ENCODE assay signal across 33 cellular contexts in genomic region chr14:28272270-28272669, GRCh38.
DNase-seq lines count a peak whose midpoint lies in the region; ATAC-seq, FAIRE-seq and TF ChIP-seq lines count a peak whose summit lies in the region.
"Had no signal": no experiment of that assay in that cellular context is flagged by ENCODE, and none has a peak within 500 bp of the region (broad histone marks: within the 10 kb centered on the region; RNA-seq: fewer than 3 reads in every experiment).

No MANE protein-coding gene starts in this region.

- TF ChIP-seq RAD21 in liver (IDR thresholded peaks at IDR 0.05) = no peak
- no peak for TF ChIP-seq RAD21 in HepG2 (CRISPR knock-in tag; IDR thresholded peaks at IDR 0.05)

- H3K79me2 ChIP-seq in HepG2 (ENCODE audit: insufficient read depth, low read length) = no peaks in the 10 kb centered on the region

- DNase-seq in HepG2 (ENCODE audit: low spot score) (no peak), left lobe of liver (ENCODE audit: low spot score) (peak; percentile 67), right lobe of liver (peak in 1 of 3 donors; percentile 63), GM19240 (ENCODE audit: insufficient read length, low spot score) (no peak), uterus (no peak)
- DNase-seq: 8988T; ACHN; AML-193; BE2C; C1 segment of cervical spinal cord; Caco-2; Calu3; CD4-positive, alpha-beta memory T cell; CD4-positive, alpha-beta T cell; CD4-positive, CD25-positive, alpha-beta regulatory T cell; CD8-positive, alpha-beta memory T cell; CD8-positive, alpha-beta T cell; COR-L47; DMS 273 treated with DMSO at 0.1 percent for 48 hours; DMS153; DMS53; DMS79; DMS79 treated with DMSO at 0.1 percent for 48 hours; DND-41; EL had no signal

- H4K20me1 ChIP-seq in HepG2 (ENCODE audit: insufficient read depth, low read length) = no peaks in the 10 kb centered on the region
- H4K20me1 ChIP-seq: BLaER1; BLaER1 treated with 17β-estradiol and CSF1 and Interleukin-3, amounts not matched to agents 10 nM and 100 nM had no signal

- no peak for TF ChIP-seq POLR2A in HepG2 (IDR thresholded peaks at IDR 0.05; ENCODE audit: insufficient read depth in 1 of 2, low read depth in 2 of 2, low read length in 2 of 2)
- TF ChIP-seq POLR2A in right lobe of liver (IDR thresholded peaks at IDR 0.05) = no peak
- TF ChIP-seq POLR2A in uterus (IDR thresholded peaks at IDR 0.05) = no peak

- ATAC-seq in HepG2 (no peak), left lobe of liver (peak; percentile 99), right lobe of liver (peak; percentile 57 to 92 (median 77))
- ATAC-seq: A549; CD8-positive, alpha-beta T cell had no signal

- no peak for TF ChIP-seq EP300 in HepG2 (IDR thresholded peaks at IDR 0.05; ENCODE audit: low read depth in 2 of 2, low read length in 2 of 2)
- TF ChIP-seq EP300 in HepG2 (CRISPR knock-in tag; IDR thresholded peaks at IDR 0.05; ENCODE audit: borderline replicate concordance) = no peak

- H3K9ac ChIP-seq in liver (ENCODE audit: low read depth in 1 of 2, low read length in 2 of 2) = no peak overlapping the region
- H3K9ac ChIP-seq in HepG2 (ENCODE audit: insufficient read depth, low read depth, low read length) = no peak overlapping the region
- H3K9ac ChIP-seq: BLaER1; BLaER1 treated with 17β-estradiol and CSF1 and Interleukin-3, amounts not matched to agents 10 nM and 100 nM had no signal

- H3K27ac ChIP-seq in liver (ENCODE audit: low read depth in 1 of 2, low read length in 2 of 2) = no peak overlapping the region
- H3K27ac ChIP-seq in HepG2 (ENCODE audit: extremely low read length, insufficient read depth, low read length) = no peak overlapping the region
- H3K27ac ChIP-seq in right lobe of liver = no peak overlapping the region
- no peak overlapping the region for H3K27ac ChIP-seq in uterus
- H3K27ac ChIP-seq: 22Rv1; A549; BLaER1; BLaER1 treated with 17β-estradiol and CSF1 and Interleukin-3, amounts not matched to agents 10 nM and 100 nM; C4-2B had no signal

- H3K4me1 ChIP-seq in liver (ENCODE audit: control insufficient read depth in 4 of 4, insufficient read depth in 4 of 4, low read length in 3 of 4) = peaks cover 0 to 2% (median 0%) of the 10 kb centered on the region in 4 donors
- no peaks in the 10 kb centered on the region for H3K4me1 ChIP-seq in HepG2 (ENCODE audit: insufficient read depth, low read length)
- peaks cover 0 to 6% (median 0%) of the 10 kb centered on the region in 4 donors for H3K4me1 ChIP-seq in right lobe of liver
- H3K4me1 ChIP-seq in uterus = no peaks in the 10 kb centered on the region
- H3K4me1 ChIP-seq: A549; BE2C; BLaER1; BLaER1 treated with 17β-estradiol and CSF1 and Interleukin-3, amounts not matched to agents 10 nM and 100 nM; Caco-2 had no signal

- TF ChIP-seq CTCF in liver (IDR thresholded peaks at IDR 0.05; ENCODE audit: low read depth, low read length, missing input control) (no peak), HepG2 (CRISPR knock-in tag; IDR thresholded peaks at IDR 0.05) (no peak), right lobe of liver (IDR thresholded peaks at IDR 0.05) (no peak), uterus (IDR thresholded peaks at IDR 0.05) (no peak)

- POLR2A ChIA-PET in HepG2 (lab: Yijun Ruan, JAX) = no interaction called here

- 87% methylated on average over 1 of the region's 1 CpG for WGBS in liver
- WGBS in HepG2 (ENCODE audit: low lambda C conversion rate) = 0% methylated on average over 1 of the region's 1 CpG
- WGBS in right lobe of liver (ENCODE audit: insufficient coverage, low coverage, low lambda C conversion rate, missing lambda C conversion rate) = 88% methylated on average over 1 of the region's 1 CpG

- BruUV-seq in HepG2 (replicated peaks; lab: Mats Ljungman, UMichigan) = no TSS peak

- H3K27me3 ChIP-seq in liver (ENCODE audit: control insufficient read depth in 4 of 4, insufficient read depth in 4 of 4, low read length in 3 of 4) (no peaks in the 10 kb centered on the region), HepG2 (ENCODE audit: control insufficient read depth in 1 of 2, insufficient read depth in 2 of 2, low read length in 2 of 2) (no peaks in the 10 kb centered on the region), right lobe of liver (no peaks in the 10 kb centered on the region), uterus (no peaks in the 10 kb centered on the region)
- H3K27me3 ChIP-seq: BE2C; BLaER1; BLaER1 treated with 17β-estradiol and CSF1 and Interleukin-3, amounts not matched to agents 10 nM and 100 nM had no signal

- CTCF ChIA-PET in HepG2 (lab: Yijun Ruan, JAX; ENCODE audit: low intra/inter-chr PET ratio, low total read pairs) = no interaction called here

- no peak for FAIRE-seq in HepG2 (lab: Jason Lieb, UNC)
- FAIRE-seq: A204.1, A549, D721Med had no signal

- no peak overlapping the region for H3K4me2 ChIP-seq in HepG2 (ENCODE audit: low read depth, low read length)
- H3K4me2 ChIP-seq: A549; BLaER1; BLaER1 treated with 17β-estradiol and CSF1 and Interleukin-3, amounts not matched to agents 10 nM and 100 nM had no signal

- H3K9me3 ChIP-seq in liver (ENCODE audit: control insufficient read depth in 4 of 4, low read length in 3 of 4) = no peaks in the 10 kb centered on the region
- peaks cover 94% of the 10 kb centered on the region for H3K9me3 ChIP-seq in HepG2 (ENCODE audit: low read length)
- no peaks in the 10 kb centered on the region for H3K9me3 ChIP-seq in right lobe of liver
- H3K9me3 ChIP-seq in uterus = no peaks in the 10 kb centered on the region
- H3K9me3 ChIP-seq: A549, BE2C, BLaER1, Caco-2 had no signal

- no peak overlapping the region for H3K4me3 ChIP-seq in liver (ENCODE audit: low read depth in 1 of 3, low read length in 3 of 3)
- no peak overlapping the region for H3K4me3 ChIP-seq in HepG2 (replicated peaks in 1 of 3; ENCODE audit: insufficient read depth in 1 of 3, low read depth in 2 of 3, low read length in 3 of 3)
- H3K4me3 ChIP-seq in right lobe of liver = no peak overlapping the region
- H3K4me3 ChIP-seq in uterus = no peak overlapping the region
- H3K4me3 ChIP-seq: A549; BLaER1; BLaER1 treated with 17β-estradiol and CSF1 and Interleukin-3, amounts not matched to agents 10 nM and 100 nM had no signal

- intact Hi-C loops in HepG2 (cut with micrococcal nuclease; ENCODE audit: unreplicated experiment) = no loop called here
- intact Hi-C loops in right lobe of liver (cut with DNase I) = no loop called here
- intact Hi-C loops in uterus (cut with DNase I; ENCODE audit: low total_unique reads) = no loop called here

- no peaks in the 10 kb centered on the region for H3K36me3 ChIP-seq in liver (ENCODE audit: control insufficient read depth in 4 of 4, insufficient read depth in 3 of 4, low read depth in 1 of 4, low read length in 3 of 4)
- no peaks in the 10 kb centered on the region for H3K36me3 ChIP-seq in HepG2 (replicated peaks in 1 of 2; ENCODE audit: control insufficient read depth in 1 of 2, insufficient read depth in 2 of 2, low read length in 2 of 2)
- H3K36me3 ChIP-seq in right lobe of liver = no peaks in the 10 kb centered on the region
- H3K36me3 ChIP-seq in uterus = no peaks in the 10 kb centered on the region
- H3K36me3 ChIP-seq: BE2C; BLaER1; BLaER1 treated with 17β-estradiol and CSF1 and Interleukin-3, amounts not matched to agents 10 nM and 100 nM had no signal

- in situ Hi-C loops in HepG2 (cut with HindIII; ENCODE audit: extremely low pct_ligation_motif_present, low pct_unique_long_range_greater_than_20kb) = no loop called here

- no peak overlapping the region for H2AFZ ChIP-seq in HepG2 (ENCODE audit: low read length)

TF ChIP-seq in liver, 16 proteins besides CTCF, POLR2A, EP300 and RAD21:
- TF ChIP-seq YY1 (IDR thresholded peaks at IDR 0.05) (no peak), HNF4A (conservative IDR thresholded peaks at IDR 0.05) (peak; percentile 60 to 64)

TF ChIP-seq in HepG2, 621 proteins besides CTCF, POLR2A, EP300 and RAD21:
- no peak for TF ChIP-seq NCOA2 (CRISPR knock-in tag; IDR thresholded peaks at IDR 0.05)
- TF ChIP-seq KMT2B (CRISPR knock-in tag; IDR thresholded peaks at IDR 0.05) = no peak
